Comparison of ENCODE assay signal across 2 cellular contexts in genomic region chr2:118340103-118340502, GRCh38.
TF ChIP-seq lines count a peak whose summit lies in the region.

No MANE protein-coding gene starts in this region.

TF ChIP-seq in H1, 55 proteins besides CTCF, POLR2A, EP300 and RAD21:
- TF ChIP-seq RBBP5 (IDR thresholded peaks at IDR 0.05; ENCODE audit: borderline replicate concordance, low read depth, low read length) (no peak), KDM5A (IDR thresholded peaks at IDR 0.05; ENCODE audit: low read length) (no peak), NRF1 (IDR thresholded peaks at IDR 0.05; ENCODE audit: low read depth, low read length) (no peak), MAFK (IDR thresholded peaks at IDR 0.05; ENCODE audit: low read depth, low read length) (no peak), PHF8 (conservative IDR thresholded peaks at IDR 0.05; ENCODE audit: low read depth, low read length) (no peak), RFX5 (IDR thresholded peaks at IDR 0.05; ENCODE audit: borderline replicate concordance, low read depth, low read length) (no peak), YY1 (IDR thresholded peaks at IDR 0.05; ENCODE audit: low read depth, low read length) (no peak), MAX (IDR thresholded peaks at IDR 0.05) (no peak), NANOG (IDR thresholded peaks at IDR 0.05; ENCODE audit: insufficient read depth, low read depth, low read length, poor library complexity, severe bottlenecking) (no peak), TAF1 (IDR thresholded peaks at IDR 0.05; ENCODE audit: low read depth, low read length) (no peak), TEAD4 (IDR thresholded peaks at IDR 0.05; ENCODE audit: low read depth, low read length) (no peak), RNF2 (IDR thresholded peaks at IDR 0.05; ENCODE audit: borderline replicate concordance, low read depth, low read length, missing control alignments, poor library complexity, severe bottlenecking) (no peak), KDM4A (IDR thresholded peaks at IDR 0.05; ENCODE audit: low read depth, low read length, severe bottlenecking) (no peak)

TF ChIP-seq in HEK293T, 16 proteins besides CTCF, POLR2A, EP300 and RAD21:
- TF ChIP-seq ELF4 (IDR thresholded peaks at IDR 0.05) = no peak
- no peak for TF ChIP-seq SP1 (IDR thresholded peaks at IDR 0.05)
- TF ChIP-seq FOXK2 (IDR thresholded peaks at IDR 0.05) = no peak
- TF ChIP-seq ARNT (IDR thresholded peaks at IDR 0.05) = no peak
- no peak for TF ChIP-seq CTBP1 (IDR thresholded peaks at IDR 0.05; ENCODE audit: borderline replicate concordance)
- no peak for TF ChIP-seq SUZ12 (IDR thresholded peaks at IDR 0.05)
- no peak for TF ChIP-seq FOXM1 (IDR thresholded peaks at IDR 0.05; ENCODE audit: borderline replicate concordance)
- no peak for TF ChIP-seq ZNF384 (IDR thresholded peaks at IDR 0.05)
- TF ChIP-seq TARDBP (IDR thresholded peaks at IDR 0.05) = no peak
- TF ChIP-seq BHLHE40 (IDR thresholded peaks at IDR 0.05; ENCODE audit: borderline replicate concordance) = no peak
- no peak for TF ChIP-seq HDGF (IDR thresholded peaks at IDR 0.05; ENCODE audit: borderline replicate concordance)
- TF ChIP-seq NFRKB (IDR thresholded peaks at IDR 0.05) = no peak
- TF ChIP-seq PKNOX1 (IDR thresholded peaks at IDR 0.05) = no peak
- no peak for TF ChIP-seq FOXA1 (IDR thresholded peaks at IDR 0.05)
- no peak for TF ChIP-seq L3MBTL2 (conservative IDR thresholded peaks at IDR 0.05)
- TF ChIP-seq LEF1 (IDR thresholded peaks at IDR 0.05; ENCODE audit: borderline replicate concordance) = no peak
TF ChIP-seq in HEK293T: peak in this region for 0.
